11 cellular contexts compared by ENCODE assay signal in the genomic region with DNA sequence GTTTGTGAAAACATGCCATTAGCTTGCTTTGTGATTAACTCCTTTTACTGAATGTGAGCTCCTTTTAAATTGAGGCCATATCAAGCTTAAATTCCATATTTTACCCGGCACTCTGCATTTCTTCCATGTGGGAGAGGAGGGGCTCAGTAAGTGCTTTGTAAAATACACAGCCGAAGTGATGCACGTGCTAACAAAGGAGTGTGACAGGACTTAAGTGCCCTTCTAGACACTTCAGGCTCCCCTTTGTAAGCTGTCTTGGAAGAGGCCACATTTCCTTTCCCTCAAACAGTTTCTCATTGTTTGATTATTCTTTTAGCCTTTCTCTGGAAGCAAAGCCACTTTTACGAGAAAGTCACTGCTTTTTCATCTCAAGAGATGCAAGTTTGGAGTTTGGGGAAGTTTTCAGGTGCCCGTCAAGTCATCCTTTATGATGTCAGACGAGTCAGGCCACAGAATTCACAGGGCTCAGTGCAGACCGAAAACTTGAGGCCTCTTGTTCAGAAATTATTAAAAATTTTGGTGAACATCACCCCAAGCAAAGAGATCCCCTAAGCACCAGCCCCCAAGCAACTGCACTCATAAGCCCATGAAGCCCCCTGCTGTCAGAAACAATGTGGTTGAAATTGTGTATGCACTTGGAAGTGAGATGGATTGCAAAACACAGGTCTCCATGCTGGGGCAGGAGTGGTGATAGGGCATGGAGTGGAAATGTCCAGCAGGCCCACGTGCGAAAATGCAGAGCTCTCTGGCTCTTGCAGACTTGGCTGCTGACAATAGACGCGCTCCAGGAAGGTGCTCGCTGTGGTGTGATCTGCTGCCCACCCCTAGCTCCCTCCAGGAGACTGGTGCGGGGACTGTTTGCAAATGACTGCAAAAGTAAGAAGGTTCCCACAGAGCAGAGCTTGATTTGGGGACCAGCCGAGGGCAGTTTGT. TPM values are rescaled to one million over a fixed set of nuclear protein-coding genes. Genes with fewer than 3 reads are reported as not detected.
DNase-seq lines count a peak whose midpoint lies in the region; ATAC-seq and TF ChIP-seq lines count a peak whose summit lies in the region.
"Had no signal": no experiment of that assay in that cellular context is flagged by ENCODE, and none has a peak within 500 bp of the region (broad histone marks: within the 10 kb centered on the region; RNA-seq: fewer than 3 reads in every experiment).

No MANE protein-coding gene starts in this region.

- H2BK5ac ChIP-seq in H9 (ENCODE audit: insufficient read length, low read length), result no peak overlapping the region

- H3K9me3 Mint-ChIP-seq in H9, result no peaks in the 10 kb centered on the region; a peak in 1 of 5 replicates
- H3K9me3 Mint-ChIP-seq in activated T-helper 2 cell treated with anti-CD3 and anti-CD28 coated beads, Interferon-gamma antibody, Interleukin-2, Interleukin-4, amounts not matched to agents 10 μg/mL and 5 μg/mL and 100 μg/mL, durations not matched to agents 14 hours and 24 hours and 36 hours, result no peaks in the 10 kb centered on the region
- H3K9me3 Mint-ChIP-seq in naive thymus-derived CD8-positive, alpha-beta T cell, result peaks cover 0 to 1% (median 0%) of the 10 kb centered on the region in 9 donors

- H3K27ac Mint-ChIP-seq in H9, result no peak overlapping the region; a peak in 1 of 7 replicates
- H3K27ac Mint-ChIP-seq in activated T-helper 2 cell treated with anti-CD3 and anti-CD28 coated beads, Interferon-gamma antibody, Interleukin-2, Interleukin-4, amounts not matched to agents 10 μg/mL and 5 μg/mL and 100 μg/mL, durations not matched to agents 14 hours and 24 hours and 36 hours, result peak overlapping the region; percentile 98
- peak overlapping the region in 9 of 10 donors; percentile 91 to 100 (median 99) for H3K27ac Mint-ChIP-seq in naive thymus-derived CD8-positive, alpha-beta T cell

- H4K91ac ChIP-seq in H9 (ENCODE audit: insufficient read length, low read depth, low read length), result no peak overlapping the region

- peak; percentile 73 for DNase-seq in DMS79 (lab: John Stamatoyannopoulos, UW)
- DNase-seq in H9, result no peak
- no peak for DNase-seq in activated T-helper 2 cell treated with anti-CD3 and anti-CD28 coated beads, Interferon-gamma antibody, Interleukin-2, Interleukin-4, amounts not matched to agents 10 μg/mL and 5 μg/mL and 100 μg/mL, durations not matched to agents 14 hours and 24 hours and 36 hours (ENCODE audit: low spot score)
- DNase-seq in naive thymus-derived CD8-positive, alpha-beta T cell, result peak in 2 of 10 donors; percentile 43 to 47
- no peak for DNase-seq in activated gamma-delta T cell (lab: John Stamatoyannopoulos, UW)
- no peak for DNase-seq in prostate gland (ENCODE audit: low spot score)
- DNase-seq in mammary epithelial cell, result no peak
- DNase-seq: OCI-M1; stimulated activated CD4-positive, alpha-beta T cell treated with anti-CD3 and anti-CD28 coated beads, Interleukin-4, amount 100 ng/mL, for 1 hour; upper lobe of left lung had no signal

- no peaks in the 10 kb centered on the region for H3K23me2 ChIP-seq in H9 (ENCODE audit: insufficient read length, low read depth, low read length, poor library complexity, severe bottlenecking)

- peak overlapping the region in 1 of 2 experiments; percentile 2; a peak in 1 of 5 replicates for H3K4me3 Mint-ChIP-seq in H9
- peak overlapping the region; percentile 99 for H3K4me3 Mint-ChIP-seq in activated T-helper 2 cell treated with anti-CD3 and anti-CD28 coated beads, Interferon-gamma antibody, Interleukin-2, Interleukin-4, amounts not matched to agents 10 μg/mL and 5 μg/mL and 100 μg/mL, durations not matched to agents 14 hours and 24 hours and 36 hours (ENCODE audit: low read depth)
- H3K4me3 Mint-ChIP-seq in naive thymus-derived CD8-positive, alpha-beta T cell, result peak overlapping the region; percentile 88 to 100 (median 100)

- TF ChIP-seq CTCF in H9 (conservative IDR thresholded peaks at IDR 0.05) (no peak), prostate gland (IDR thresholded peaks at IDR 0.05) (no peak), mammary epithelial cell (conservative IDR thresholded peaks at IDR 0.05 in 1 of 2, IDR thresholded peaks at IDR 0.05 in 1 of 2; ENCODE audit: extremely low read depth in 1 of 2, insufficient read depth in 1 of 2, low read depth in 1 of 2, low read length in 2 of 2) (no peak)

- ATAC-seq in naive thymus-derived CD8-positive, alpha-beta T cell, result no peak
- ATAC-seq in GM21737 (IDR thresholded peaks at IDR 0.05; ENCODE audit: unreplicated experiment), result no peak

- dilution Hi-C loops in mammary epithelial cell (cut with HindIII; ENCODE audit: low sequenced_read_pairs), result no loop called here

- CTCF ChIA-PET in mammary epithelial cell (lab: Charles Lee; ENCODE audit: low non-redundant PET), result no interaction called here

- H2AFZ ChIP-seq in H9 (ENCODE audit: low read length) (no peak overlapping the region), mammary epithelial cell (ENCODE audit: low read depth, low read length) (no peak overlapping the region)

- H3K4me1 ChIP-seq in H9 (ENCODE audit: insufficient read depth, low read length) (peaks cover 6% of the 10 kb centered on the region; the same call in 1 of the 2 replicates), prostate gland (replicated peaks) (no peaks in the 10 kb centered on the region), mammary epithelial cell (ENCODE audit: insufficient read depth, low read length) (no peaks in the 10 kb centered on the region)

- H3T11ph ChIP-seq in H9 (ENCODE audit: low read length), result no peak overlapping the region

- no peak overlapping the region for H3K56ac ChIP-seq in H9 (ENCODE audit: insufficient read length, low read depth, low read length)

- POLR2A ChIA-PET in naive thymus-derived CD8-positive, alpha-beta T cell (lab: Charles Lee), result interaction anchor here (0.7 to 32.9 kb wide), 8 partner anchors 9 to 107 kb away, joined by 3 to 1553 read pairs (median 270); a partner anchor contains a TSS

- H3K27me3 ChIP-seq in H9 (ENCODE audit: insufficient read depth, low read length), result no peaks in the 10 kb centered on the region
- H3K27me3 ChIP-seq in prostate gland (replicated peaks; ENCODE audit: insufficient read depth), result no peaks in the 10 kb centered on the region
- H3K27me3 ChIP-seq in mammary epithelial cell (ENCODE audit: insufficient read depth, low read length), result peaks cover 6% of the 10 kb centered on the region
- H3K27me3 ChIP-seq: upper lobe of left lung had no signal

- in situ Hi-C loops in mammary epithelial cell (cut with MboI; ENCODE audit: low sequenced_read_pairs in 2 of 2), result no loop called here

- no peak overlapping the region for H3K14ac ChIP-seq in H9 (ENCODE audit: insufficient read depth, low read length)

- no peak overlapping the region for H2BK12ac ChIP-seq in H9 (ENCODE audit: insufficient read length, low read depth, low read length)

- H3K27ac ChIP-seq in H9 (ENCODE audit: insufficient read length, low read depth, low read length), result no peak overlapping the region
- H3K27ac ChIP-seq in prostate gland, result no peak overlapping the region
- no peak overlapping the region for H3K27ac ChIP-seq in mammary epithelial cell (ENCODE audit: insufficient read depth, low read depth, low read length)

- no peak overlapping the region for H3K23ac ChIP-seq in H9 (ENCODE audit: insufficient read length, low read depth, low read length)

- WGBS in H9 (ENCODE audit: extremely low coverage, insufficient read length, low lambda C conversion rate), result no CpG with 5 or more reads among the region's 14 CpGs
- WGBS in prostate gland, result 45% methylated on average over 14 of the region's 14 CpGs
- WGBS in mammary epithelial cell (ENCODE audit: low coverage, missing lambda C conversion rate), result 74% methylated on average over 14 of the region's 14 CpGs

- H4K8ac ChIP-seq in H9 (replicated peaks; ENCODE audit: insufficient read length, low read depth, low read length), result no peak overlapping the region

- no peak overlapping the region for H2AK5ac ChIP-seq in H9 (ENCODE audit: insufficient read length, low read length)

- no peaks in the 10 kb centered on the region; a peak in 1 of 7 replicates for H3K36me3 Mint-ChIP-seq in H9 (ENCODE audit: insufficient read depth in 1 of 3, low read depth in 3 of 3)
- peaks cover 97% of the 10 kb centered on the region for H3K36me3 Mint-ChIP-seq in activated T-helper 2 cell treated with anti-CD3 and anti-CD28 coated beads, Interferon-gamma antibody, Interleukin-2, Interleukin-4, amounts not matched to agents 10 μg/mL and 5 μg/mL and 100 μg/mL, durations not matched to agents 14 hours and 24 hours and 36 hours (ENCODE audit: low read depth)
- peaks cover 0 to 43% (median 27%) of the 10 kb centered on the region in 3 donors for H3K36me3 Mint-ChIP-seq in naive thymus-derived CD8-positive, alpha-beta T cell

- H3K9me3 ChIP-seq in H9 (ENCODE audit: control insufficient read depth, low read depth, low read length) (no peaks in the 10 kb centered on the region), prostate gland (no peaks in the 10 kb centered on the region), mammary epithelial cell (replicated peaks; ENCODE audit: insufficient read depth, low read length) (no peaks in the 10 kb centered on the region)
- H3K9me3 ChIP-seq: upper lobe of left lung had no signal

- H2BK120ac ChIP-seq in H9 (ENCODE audit: low read depth, low read length, poor library complexity, severe bottlenecking), result no peak overlapping the region

- H3K4me1 Mint-ChIP-seq in H9, result peaks cover 47 to 56% of the 10 kb centered on the region in 2 experiments
- peaks cover 82% of the 10 kb centered on the region for H3K4me1 Mint-ChIP-seq in activated T-helper 2 cell treated with anti-CD3 and anti-CD28 coated beads, Interferon-gamma antibody, Interleukin-2, Interleukin-4, amounts not matched to agents 10 μg/mL and 5 μg/mL and 100 μg/mL, durations not matched to agents 14 hours and 24 hours and 36 hours (ENCODE audit: low read depth)
- H3K4me1 Mint-ChIP-seq in naive thymus-derived CD8-positive, alpha-beta T cell, result peaks cover 43 to 99% (median 91%) of the 10 kb centered on the region in 4 donors

- intact Hi-C loops in activated T-helper 2 cell treated with anti-CD3 and anti-CD28 coated beads, Interferon-gamma antibody, Interleukin-2, Interleukin-4, amounts not matched to agents 10 μg/mL and 5 μg/mL and 100 μg/mL, durations not matched to agents 14 hours and 24 hours and 36 hours (cut with micrococcal nuclease), result loop anchor here (2.0 kb wide), 1 partner anchor 31 kb away; no protein-coding TSS in a partner anchor
- intact Hi-C loops in prostate gland (cut with DNase I) (no loop called here), mammary epithelial cell (cut with micrococcal nuclease) (no loop called here)

- H4K20me1 ChIP-seq in H9 (ENCODE audit: control insufficient read depth, insufficient read depth, insufficient read length) (no peaks in the 10 kb centered on the region), mammary epithelial cell (ENCODE audit: insufficient read depth, low read length) (no peaks in the 10 kb centered on the region)

- H3K4me3 ChIP-seq in prostate gland, result no peak overlapping the region
- H3K4me3 ChIP-seq in mammary epithelial cell (replicated peaks in 1 of 3; ENCODE audit: insufficient read depth in 1 of 3, low read depth in 2 of 3, low read length in 3 of 3), result no peak overlapping the region
- H3K4me3 ChIP-seq: upper lobe of left lung had no signal

- H3K9ac ChIP-seq in H9 (ENCODE audit: extremely low read depth, insufficient read length, low read length), result no peak overlapping the region
- H3K9ac ChIP-seq in mammary epithelial cell (ENCODE audit: insufficient read depth, low read length), result no peak overlapping the region

- H3K36me3 ChIP-seq in prostate gland (no peaks in the 10 kb centered on the region), mammary epithelial cell (ENCODE audit: insufficient read depth, low read length) (no peaks in the 10 kb centered on the region)
- H3K36me3 ChIP-seq: upper lobe of left lung had no signal

- no peak overlapping the region for H4K5ac ChIP-seq in H9 (ENCODE audit: insufficient read length, low read depth, low read length)

- BruUV-seq in mammary epithelial cell (replicated peaks; lab: Mats Ljungman, UMichigan), result no TSS peak

- H2BK15ac ChIP-seq in H9 (ENCODE audit: low read depth, low read length), result no peak overlapping the region

- no peak overlapping the region for H3K4ac ChIP-seq in H9 (ENCODE audit: low read depth, low read length)

- no peaks in the 10 kb centered on the region for H3K79me1 ChIP-seq in H9 (ENCODE audit: insufficient read depth, low read depth, low read length, poor library complexity, severe bottlenecking)

- peaks cover 3% of the 10 kb centered on the region; the same call in 1 of the 2 replicates for H3K27me3 Mint-ChIP-seq in H9 (ENCODE audit: low read depth)
- no peaks in the 10 kb centered on the region for H3K27me3 Mint-ChIP-seq in activated T-helper 2 cell treated with anti-CD3 and anti-CD28 coated beads, Interferon-gamma antibody, Interleukin-2, Interleukin-4, amounts not matched to agents 10 μg/mL and 5 μg/mL and 100 μg/mL, durations not matched to agents 14 hours and 24 hours and 36 hours (ENCODE audit: low read depth)
- no peaks in the 10 kb centered on the region for H3K27me3 Mint-ChIP-seq in naive thymus-derived CD8-positive, alpha-beta T cell

- TF ChIP-seq POLR2A in prostate gland (IDR thresholded peaks at IDR 0.05), result no peak

- no peak overlapping the region for H2BK20ac ChIP-seq in H9 (ENCODE audit: low read depth, low read length, poor library complexity, severe bottlenecking)

- H3K18ac ChIP-seq in H9 (ENCODE audit: insufficient read length, low read depth, low read length), result no peak overlapping the region

- H3K4me2 ChIP-seq in H9 (ENCODE audit: insufficient read depth, insufficient read length, low read length) (peak overlapping the region; percentile 18), mammary epithelial cell (ENCODE audit: insufficient read depth, low read depth, low read length) (no peak overlapping the region)

- H3K79me2 ChIP-seq in H9 (ENCODE audit: insufficient read depth, low read length), result no peaks in the 10 kb centered on the region
- H3K79me2 ChIP-seq in mammary epithelial cell (ENCODE audit: insufficient read depth, low read length), result no peaks in the 10 kb centered on the region

RNA-seq across cellular contexts. Expression of a gene that starts 11.5 kb away (rescaled TPM):
- total RNA-seq in H9 (2021) (0.48 and 0.98 TPM in 2 replicates), prostate gland (1 to 10 TPM; 2.7 to 7.7 TPM), mammary epithelial cell (not detected)
- total RNA-seq in activated T-helper 2 cell treated with anti-CD3 and anti-CD28 coated beads, Interferon-gamma antibody, Interleukin-2, Interleukin-4, amounts not matched to agents 10 μg/mL and 5 μg/mL and 100 μg/mL, durations not matched to agents 14 hours and 24 hours and 36 hours, result 360 and 371 TPM in 2 replicates
- 100 to 1,000 TPM; 416 to 435 TPM for total RNA-seq in naive thymus-derived CD8-positive, alpha-beta T cell
- polyA plus RNA-seq in naive thymus-derived CD8-positive, alpha-beta T cell, result 100 to 1,000 TPM; 145 to 257 (median 209) TPM
- polyA plus RNA-seq in mammary epithelial cell, result 0.01 TPM
- not detected for polyA minus RNA-seq in mammary epithelial cell

Comparison
In these comparisons a context has a peak if more than half of its experiments do, and no peak if none do; other contexts are left out.
1. H3K27ac Mint-ChIP-seq: peak in activated T-helper 2 cell treated with anti-CD3 and anti-CD28 coated beads, Interferon-gamma antibody, Interleukin-2, Interleukin-4, amounts not matched to agents 10 μg/mL and 5 μg/mL and 100 μg/mL, durations not matched to agents 14 hours and 24 hours and 36 hours (single experiment) and naive thymus-derived CD8-positive, alpha-beta T cell (9 of 10); none in H9 (0 of 3).
2. RNA of a gene that starts 11.5 kb away (total RNA-seq): 416 to 435 TPM in naive thymus-derived CD8-positive, alpha-beta T cell and 360 to 371 TPM in activated T-helper 2 cell treated with anti-CD3 and anti-CD28 coated beads, Interferon-gamma antibody, Interleukin-2, Interleukin-4, amounts not matched to agents 10 μg/mL and 5 μg/mL and 100 μg/mL, durations not matched to agents 14 hours and 24 hours and 36 hours; 2.7 to 7.7 TPM in prostate gland, 0.48 to 0.98 TPM in H9 and not detected in mammary epithelial cell; every median in the first group is over 10 times any median in the second.